27 cellular contexts compared by ENCODE assay signal in the genomic region with DNA sequence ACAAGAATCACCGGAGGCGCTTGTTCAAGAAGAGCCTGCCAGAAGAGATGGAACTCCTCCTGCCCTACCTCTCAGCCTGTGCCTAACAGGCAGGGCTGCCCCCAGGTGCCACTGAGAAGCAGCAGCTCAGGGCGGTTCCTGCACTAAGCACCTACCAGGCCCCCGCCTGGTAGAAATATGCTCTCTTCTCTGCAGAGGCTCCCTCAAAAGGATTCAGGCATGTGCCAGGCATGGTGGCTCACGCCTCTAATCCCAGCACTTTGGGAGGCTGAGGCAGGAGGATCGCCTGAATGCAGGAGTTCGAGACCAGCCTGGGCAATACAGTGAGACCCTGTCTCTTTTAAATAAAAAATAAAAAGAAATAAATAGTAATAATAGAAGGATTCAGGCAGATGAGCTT. TPM values are rescaled to one million over a fixed set of nuclear protein-coding genes. Genes with fewer than 3 reads are reported as not detected.
DNase-seq lines count a peak whose midpoint lies in the region; ATAC-seq, FAIRE-seq and TF ChIP-seq lines count a peak whose summit lies in the region.
"Had no signal": no experiment of that assay in that cellular context is flagged by ENCODE, and none has a peak within 500 bp of the region (broad histone marks: within the 10 kb centered on the region; RNA-seq: fewer than 3 reads in every experiment).

No MANE protein-coding gene starts in this region.

- no peak overlapping the region for H2AFZ ChIP-seq in HepG2 (ENCODE audit: low read length)

- H3K27me3 ChIP-seq in HepG2 (ENCODE audit: control insufficient read depth in 1 of 2, insufficient read depth in 2 of 2, low read length in 2 of 2) (no peaks in the 10 kb centered on the region; a peak in 1 of 5 replicates), right lobe of liver (no peaks in the 10 kb centered on the region), SJCRH30 (no peaks in the 10 kb centered on the region)

- no peak overlapping the region for H3K4me2 ChIP-seq in HepG2 (ENCODE audit: low read depth, low read length)
- H3K4me2 ChIP-seq: SK-N-SH had no signal

- TF ChIP-seq CTCF in HepG2 (CRISPR knock-in tag; IDR thresholded peaks at IDR 0.05), result no peak
- TF ChIP-seq CTCF in right lobe of liver (IDR thresholded peaks at IDR 0.05), result no peak
- no peak for TF ChIP-seq CTCF in neural crest cell (conservative IDR thresholded peaks at IDR 0.05)

- POLR2A ChIA-PET in HepG2 (lab: Yijun Ruan, JAX), result interaction anchor here (4.1 to 7.4 kb wide), 2 partner anchors 21 to 28 kb away, joined by 55 to 94 read pairs; partner anchors contain the start of gene C5orf15

- H3K4me3 ChIP-seq in HepG2 (replicated peaks in 1 of 3; ENCODE audit: insufficient read depth in 1 of 3, low read depth in 2 of 3, low read length in 3 of 3) (no peak overlapping the region), right lobe of liver (no peak overlapping the region), SJCRH30 (no peak overlapping the region)

- H3K4me1 ChIP-seq in HepG2 (ENCODE audit: insufficient read depth, low read length) (peaks cover 94% of the 10 kb centered on the region), right lobe of liver (peaks cover 0 to 67% (median 25%) of the 10 kb centered on the region in 4 donors), SJCRH30 (peaks cover 54% of the 10 kb centered on the region)

- in situ Hi-C loops in HepG2 (cut with HindIII; ENCODE audit: extremely low pct_ligation_motif_present, low pct_unique_long_range_greater_than_20kb), result no loop called here

- H3K27ac ChIP-seq in HepG2 (ENCODE audit: extremely low read length, insufficient read depth, low read length) (peak overlapping the region; percentile 78), right lobe of liver (no peak overlapping the region), SJCRH30 (no peak overlapping the region)
- H3K27ac ChIP-seq: C4-2B had no signal

- peaks cover 79% of the 10 kb centered on the region for H4K20me1 ChIP-seq in HepG2 (ENCODE audit: insufficient read depth, low read length)

- H3K27me3 Mint-ChIP-seq in T-helper 17 cell (no peaks in the 10 kb centered on the region), neural crest cell (ENCODE audit: low read depth) (no peaks in the 10 kb centered on the region)

- CTCF ChIA-PET in HepG2 (lab: Yijun Ruan, JAX; ENCODE audit: low intra/inter-chr PET ratio, low total read pairs), result no interaction called here

- peak overlapping the region; percentile 75 for H3K27ac Mint-ChIP-seq in T-helper 17 cell
- no peak overlapping the region for H3K27ac Mint-ChIP-seq in neural crest cell (ENCODE audit: unreplicated experiment)

- no peak for TF ChIP-seq POLR2A in HepG2 (IDR thresholded peaks at IDR 0.05; ENCODE audit: insufficient read depth in 1 of 2, low read depth in 2 of 2, low read length in 2 of 2)
- TF ChIP-seq POLR2A in right lobe of liver (IDR thresholded peaks at IDR 0.05), result no peak

- TF ChIP-seq EP300 in HepG2 (IDR thresholded peaks at IDR 0.05; ENCODE audit: low read depth in 2 of 2, low read length in 2 of 2), result no peak
- TF ChIP-seq EP300 in HepG2 (CRISPR knock-in tag; IDR thresholded peaks at IDR 0.05; ENCODE audit: borderline replicate concordance), result no peak

- H3K79me2 ChIP-seq in HepG2 (ENCODE audit: insufficient read depth, low read length), result peaks cover 99% of the 10 kb centered on the region

- FAIRE-seq in HepG2 (lab: Jason Lieb, UNC), result no peak
- FAIRE-seq: A204.1, GM12891 had no signal

- BruUV-seq in HepG2 (replicated peaks; lab: Mats Ljungman, UMichigan), result no TSS peak

- H3K36me3 ChIP-seq in HepG2 (replicated peaks in 1 of 2; ENCODE audit: control insufficient read depth in 1 of 2, insufficient read depth in 2 of 2, low read length in 2 of 2) (peaks cover 3 to 7% of the 10 kb centered on the region in 2 experiments; a peak in 2 of 5 replicates), right lobe of liver (no peaks in the 10 kb centered on the region), SJCRH30 (peaks cover 5% of the 10 kb centered on the region)

- H3K9me3 ChIP-seq in HepG2 (ENCODE audit: low read length) (no peaks in the 10 kb centered on the region), right lobe of liver (no peaks in the 10 kb centered on the region), T-helper 17 cell (ENCODE audit: control insufficient read depth, low read length, poor library complexity, severe bottlenecking) (no peaks in the 10 kb centered on the region), SJCRH30 (replicated peaks) (no peaks in the 10 kb centered on the region)
- H3K9me3 ChIP-seq: Caco-2, SK-N-SH had no signal

- ATAC-seq in HepG2 (no peak), right lobe of liver (no peak), T-helper 17 cell (no peak), GM18858 (IDR thresholded peaks at IDR 0.05; ENCODE audit: unreplicated experiment) (no peak)
- ATAC-seq: CD8-positive, alpha-beta T cell had no signal

- WGBS in HepG2 (ENCODE audit: low lambda C conversion rate), result 95% methylated on average over 7 of the region's 7 CpGs
- WGBS in right lobe of liver (ENCODE audit: insufficient coverage, low coverage, low lambda C conversion rate, missing lambda C conversion rate), result 90% methylated on average over 2 of the region's 7 CpGs

- H3K4me3 Mint-ChIP-seq in T-helper 17 cell, result no peak overlapping the region
- peak overlapping the region; percentile 25 for H3K4me3 Mint-ChIP-seq in neural crest cell
- H3K4me3 Mint-ChIP-seq: CD8-positive, alpha-beta T cell had no signal

- H3K9me3 Mint-ChIP-seq in neural crest cell, result no peaks in the 10 kb centered on the region
- H3K9me3 Mint-ChIP-seq: CD8-positive, alpha-beta T cell had no signal

- H3K4me1 Mint-ChIP-seq in T-helper 17 cell (peaks cover 51% of the 10 kb centered on the region), neural crest cell (peaks cover 69% of the 10 kb centered on the region)

- H3K36me3 Mint-ChIP-seq in T-helper 17 cell (ENCODE audit: low read depth) (no peaks in the 10 kb centered on the region), neural crest cell (ENCODE audit: low read depth) (no peaks in the 10 kb centered on the region)

- no peak for TF ChIP-seq RAD21 in HepG2 (CRISPR knock-in tag; IDR thresholded peaks at IDR 0.05)

- no peak overlapping the region for H3K9ac ChIP-seq in HepG2 (ENCODE audit: insufficient read depth, low read depth, low read length)
- H3K9ac ChIP-seq: SK-N-SH had no signal

- DNase-seq in HepG2 (ENCODE audit: low spot score) (no peak), right lobe of liver (no peak), T-helper 17 cell (no peak), neural crest cell (ENCODE audit: low read depth, low spot score) (no peak), UCSD-AML1 (lab: John Stamatoyannopoulos, UW; ENCODE audit: unreplicated experiment) (no peak), SJCRH30 (no peak)
- DNase-seq: AML-193; Caco-2; CD8-positive, alpha-beta T cell; DMS79; EL; GDM1; KBM-7; MV-4-11; NCI-H1105; NCI-H1436 treated with DMSO at 0.1 percent for 48 hours; NCI-H187 treated with DMSO at 0.1 percent for 48 hours; NCI-H2107; NCI-H446 treated with DMSO at 0.1 percent for 48 hours; NCI-H526 treated with DMSO at 0.1 percent for 48 hours; SIG-M5; SK-N-SH; SW 1271 had no signal

- intact Hi-C loops in HepG2 (cut with micrococcal nuclease; ENCODE audit: unreplicated experiment) (no loop called here), right lobe of liver (cut with DNase I) (no loop called here)

RNA-seq across cellular contexts. Expression of gene VDAC1, which starts 6.0 kb away (rescaled TPM):
- total RNA-seq in HepG2 (2016; rRNA removed; fragmentation: Illumina TruSeq; extraction: Trizol), result 380 and 481 TPM in 2 replicates
- total RNA-seq in HepG2 (2016; cell fraction: cytosol; rRNA removed; fragmentation: Illumina TruSeq; extraction: Trizol; ENCODE audit: low read depth), result 142 and 143 TPM in 2 replicates
- 391 and 476 TPM in 2 replicates for total RNA-seq in HepG2 (2016; cell fraction: insoluble cytoplasmic fraction; rRNA removed; fragmentation: Illumina TruSeq; extraction: Trizol)
- 267 and 273 TPM in 2 replicates for total RNA-seq in HepG2 (2016; cell fraction: membrane; rRNA removed; fragmentation: Illumina TruSeq; extraction: Trizol)
- total RNA-seq in HepG2 (2016; cell fraction: nucleus; rRNA removed; fragmentation: Illumina TruSeq; extraction: Trizol), result 160 and 168 TPM in 2 replicates
- 112 and 119 TPM in 2 replicates for polyA plus RNA-seq in HepG2 (2011; rRNA removed)
- polyA plus RNA-seq in HepG2 (2011; cell fraction: cytosol; rRNA removed), result 99.4 and 136 TPM in 2 replicates
- 68.8 and 87.6 TPM in 2 replicates for polyA plus RNA-seq in HepG2 (2011; cell fraction: nucleus; rRNA removed)
- 283 and 305 TPM in 2 replicates for polyA plus RNA-seq in HepG2 (2012)
- 122 and 132 TPM in 2 replicates for polyA plus RNA-seq in HepG2 (2016; cell fraction: cytosol; fragmentation: Illumina TruSeq; extraction: Trizol; ENCODE audit: low read depth)
- polyA plus RNA-seq in HepG2 (2016; cell fraction: insoluble cytoplasmic fraction; fragmentation: Illumina TruSeq; extraction: Trizol; ENCODE audit: low read depth), result 522 and 545 TPM in 2 replicates
- polyA plus RNA-seq in HepG2 (2016; cell fraction: membrane; fragmentation: Illumina TruSeq; extraction: Trizol; ENCODE audit: low read depth), result 196 and 202 TPM in 2 replicates
- polyA plus RNA-seq in HepG2 (2016; cell fraction: nucleus; fragmentation: Illumina TruSeq; extraction: Trizol; ENCODE audit: insufficient read depth, low read depth), result 247 and 250 TPM in 2 replicates
- polyA minus RNA-seq in HepG2 (2011; rRNA and poly(A)+ RNA removed; ENCODE audit: low replicate concordance), result 53.4 and 93.5 TPM in 2 replicates
- 105 and 139 TPM in 2 replicates for polyA minus RNA-seq in HepG2 (2011; cell fraction: cytosol; rRNA and poly(A)+ RNA removed)
- 59.4 and 73.6 TPM in 2 replicates for polyA minus RNA-seq in HepG2 (2011; cell fraction: nucleus; rRNA and poly(A)+ RNA removed)
- total RNA-seq in right lobe of liver, result 100 to 1,000 TPM; 101 to 209 (median 128) TPM
- total RNA-seq in T-helper 17 cell, result 10 to 100 TPM; 58.1 to 71.4 TPM
- 218 and 234 TPM in 2 replicates for total RNA-seq in neural crest cell
- 324 and 340 TPM in 2 replicates for total RNA-seq in SJCRH30 (2014; rRNA removed; shearing (Covaris generic))

RNA-seq across cellular contexts. Expression of gene C5orf15, which starts 30.4 kb away (rescaled TPM):
- total RNA-seq in HepG2 (2016; rRNA removed; fragmentation: Illumina TruSeq; extraction: Trizol) (35.7 and 58.5 TPM in 2 replicates), right lobe of liver (10 to 100 TPM; 15.0 to 37.5 (median 24.4) TPM), T-helper 17 cell (10 to 100 TPM; 12.1 to 13.5 TPM), neural crest cell (38.4 and 39.4 TPM in 2 replicates)
- 5.8 and 7.0 TPM in 2 replicates for total RNA-seq in HepG2 (2016; cell fraction: cytosol; rRNA removed; fragmentation: Illumina TruSeq; extraction: Trizol; ENCODE audit: low read depth)
- total RNA-seq in HepG2 (2016; cell fraction: insoluble cytoplasmic fraction; rRNA removed; fragmentation: Illumina TruSeq; extraction: Trizol), result 32.4 and 58.3 TPM in 2 replicates
- total RNA-seq in HepG2 (2016; cell fraction: membrane; rRNA removed; fragmentation: Illumina TruSeq; extraction: Trizol), result 14.0 and 15.0 TPM in 2 replicates
- 50.5 and 53.2 TPM in 2 replicates for total RNA-seq in HepG2 (2016; cell fraction: nucleus; rRNA removed; fragmentation: Illumina TruSeq; extraction: Trizol)
- polyA plus RNA-seq in HepG2 (2011; rRNA removed), result 82.7 and 84.1 TPM in 2 replicates
- polyA plus RNA-seq in HepG2 (2011; cell fraction: cytosol; rRNA removed), result 55.7 and 70.1 TPM in 2 replicates
- 26.9 and 28.5 TPM in 2 replicates for polyA plus RNA-seq in HepG2 (2011; cell fraction: nucleus; rRNA removed)
- 50.8 and 57.3 TPM in 2 replicates for polyA plus RNA-seq in HepG2 (2012)
- polyA plus RNA-seq in HepG2 (2016; cell fraction: cytosol; fragmentation: Illumina TruSeq; extraction: Trizol; ENCODE audit: low read depth), result 4.5 and 5.3 TPM in 2 replicates
- 54.9 and 56.5 TPM in 2 replicates for polyA plus RNA-seq in HepG2 (2016; cell fraction: insoluble cytoplasmic fraction; fragmentation: Illumina TruSeq; extraction: Trizol; ENCODE audit: low read depth)
- polyA plus RNA-seq in HepG2 (2016; cell fraction: membrane; fragmentation: Illumina TruSeq; extraction: Trizol; ENCODE audit: low read depth), result 13.6 and 14.8 TPM in 2 replicates
- 125 and 131 TPM in 2 replicates for polyA plus RNA-seq in HepG2 (2016; cell fraction: nucleus; fragmentation: Illumina TruSeq; extraction: Trizol; ENCODE audit: insufficient read depth, low read depth)
- polyA minus RNA-seq in HepG2 (2011; rRNA and poly(A)+ RNA removed; ENCODE audit: low replicate concordance), result 27.4 and 37.7 TPM in 2 replicates
- 57.0 and 75.9 TPM in 2 replicates for polyA minus RNA-seq in HepG2 (2011; cell fraction: cytosol; rRNA and poly(A)+ RNA removed)
- polyA minus RNA-seq in HepG2 (2011; cell fraction: nucleus; rRNA and poly(A)+ RNA removed), result 20.3 and 34.9 TPM in 2 replicates
- 78.3 and 82.3 TPM in 2 replicates for total RNA-seq in SJCRH30 (2014; rRNA removed; shearing (Covaris generic))
